Comparison of ENCODE assay signal across 8 cellular contexts in genomic region chrX:118603981-118604380, GRCh38.
DNase-seq lines count a peak whose midpoint lies in the region; TF ChIP-seq lines count a peak whose summit lies in the region.

No MANE protein-coding gene starts in this region.

- no peak overlapping the region for H3K4me3 ChIP-seq in GM12875 (ENCODE audit: low read depth, low read length)

- TF ChIP-seq CTCF in GM12875 (IDR thresholded peaks at IDR 0.05; ENCODE audit: borderline replicate concordance, insufficient read depth, low read depth, low read length) = peak; percentile 83

- DNase-seq in ACHN (peak; percentile 57), LoVo (ENCODE audit: low spot score) (peak; percentile 56), SK-N-DZ (ENCODE audit: low spot score) (peak; percentile 44), brain pericyte (ENCODE audit: low read depth, low spot score) (peak; percentile 16), iPS-NIHi7 (ENCODE audit: extremely low spot score) (peak; percentile 72), smooth muscle cell of the brain vasculature (ENCODE audit: low read depth, low spot score) (peak; percentile 21), cerebellar nuclear complex (lab: John Stamatoyannopoulos, UW) (no peak)

- in situ Hi-C loops in ACHN (cut with HindIII; ENCODE audit: low pct_ligation_motif_present, low pct_unique_long_range_greater_than_20kb, low sequenced_read_pairs) = no loop called here

Comparison
In these comparisons a context has a peak if more than half of its experiments do, and no peak if none do; other contexts are left out.
1. DNase-seq: peak in ACHN (single experiment), LoVo (single experiment), SK-N-DZ (single experiment), brain pericyte (single experiment), iPS-NIHi7 (single experiment) and smooth muscle cell of the brain vasculature (single experiment); none in cerebellar nuclear complex (0 of 2).